9 cellular contexts compared by ENCODE assay signal in genomic region chr19:42279148-42279901, GRCh38. TPM values are rescaled to one million over a fixed set of nuclear protein-coding genes. Genes with fewer than 3 reads are reported as not detected.
A peak's percentile ranks its signal among the peaks of the same experiment; 100 is the strongest.
DNase-seq lines count a peak whose midpoint lies in the region; ATAC-seq and TF ChIP-seq lines count a peak whose summit lies in the region.
"Had no signal": no experiment of that assay in that cellular context is flagged by ENCODE, and none has a peak within 500 bp of the region (broad histone marks: within the 10 kb centered on the region; RNA-seq: fewer than 3 reads in every experiment).

No MANE protein-coding gene starts in this region.

- DNase-seq in Panc1 (ENCODE audit: low read depth, low spot score) (no peak), esophagus muscularis mucosa (ENCODE audit: extremely low spot score) (no peak), progenitor cell of endocrine pancreas (ENCODE audit: low spot score, unreplicated experiment) (no peak), GM13976 (ENCODE audit: low spot score) (no peak), NCI-H1694 treated with DMSO at 0.1 percent for 48 hours (lab: John Stamatoyannopoulos, UW) (no peak)

- peaks cover 25% of the 10 kb centered on the region for H3K4me1 Mint-ChIP-seq in progenitor cell of endocrine pancreas (ENCODE audit: low read depth)

- peak overlapping the region; percentile 79 for H3K27ac ChIP-seq in Panc1 (ENCODE audit: low read length)
- H3K27ac ChIP-seq in esophagus muscularis mucosa (replicated peaks in 1 of 4), result peak overlapping the region; percentile 94 to 99 (median 98)

- CTCF ChIA-PET in Panc1 (lab: Charles Lee), result interaction anchor here (2.6 kb wide), 1 partner anchor 33 kb away, joined by 38 read pairs; no protein-coding TSS in a partner anchor

- no peak for TF ChIP-seq EP300 in esophagus muscularis mucosa (IDR thresholded peaks at IDR 0.05)

- H3K4me1 ChIP-seq in ES-I3 (ENCODE audit: insufficient read depth, low read length) (peaks cover 25% of the 10 kb centered on the region), Panc1 (ENCODE audit: control insufficient read depth, insufficient read depth, low read length) (peaks cover 37% of the 10 kb centered on the region), esophagus muscularis mucosa (peaks cover 72 to 91% (median 88%) of the 10 kb centered on the region in 4 donors)

- H3K36me3 Mint-ChIP-seq in progenitor cell of endocrine pancreas (ENCODE audit: insufficient read depth), result peaks cover 5% of the 10 kb centered on the region

- in situ Hi-C loops in Panc1 (cut with HindIII; ENCODE audit: low pct_unique_long_range_greater_than_20kb, low sequenced_read_pairs) (no loop called here), GM13976 (cut with MboI; ENCODE audit: low sequenced_read_pairs, unreplicated experiment) (no loop called here)

- H3K9ac ChIP-seq in ES-I3 (ENCODE audit: low read depth, low read length), result peak overlapping the region; percentile 86

- peak overlapping the region; percentile 93 for H3K27ac Mint-ChIP-seq in progenitor cell of endocrine pancreas

- H3K4me3 Mint-ChIP-seq in progenitor cell of endocrine pancreas (ENCODE audit: low read depth), result peak overlapping the region; percentile 89

- no TSS peak for BruUV-seq in Panc1 (replicated peaks; lab: Mats Ljungman, UMichigan)

- no peaks in the 10 kb centered on the region for H3K9me3 Mint-ChIP-seq in progenitor cell of endocrine pancreas (ENCODE audit: low read depth)

- H3K27me3 ChIP-seq in Panc1 (ENCODE audit: control insufficient read depth, insufficient read depth, low read length), result no peaks in the 10 kb centered on the region
- H3K27me3 ChIP-seq in esophagus muscularis mucosa, result no peaks in the 10 kb centered on the region

- H3K9me3 ChIP-seq in ES-I3 (ENCODE audit: control insufficient read depth, insufficient read depth, low read length) (no peaks in the 10 kb centered on the region), Panc1 (ENCODE audit: control insufficient read depth, insufficient read depth, low read depth, low read length) (no peaks in the 10 kb centered on the region), esophagus muscularis mucosa (no peaks in the 10 kb centered on the region)

- intact Hi-C loops in Panc1 (cut with micrococcal nuclease; ENCODE audit: unreplicated experiment), result no loop called here
- intact Hi-C loops in esophagus muscularis mucosa (cut with DNase I), result loop anchor here (2.0 kb wide), 1 partner anchor 33 kb away; no protein-coding TSS in a partner anchor

- ATAC-seq in Panc1 (no peak; the same call in 1 of the 2 replicates), GM18498 (IDR thresholded peaks at IDR 0.05; ENCODE audit: unreplicated experiment) (no peak), GM18868 (IDR thresholded peaks at IDR 0.05; ENCODE audit: unreplicated experiment) (no peak)

- no peaks in the 10 kb centered on the region; the same call in 1 of the 2 replicates for H3K36me3 ChIP-seq in ES-I3 (ENCODE audit: insufficient read depth, low read length)
- no peaks in the 10 kb centered on the region for H3K36me3 ChIP-seq in Panc1 (ENCODE audit: control insufficient read depth, insufficient read depth, low read length)
- peaks cover 0 to 26% (median 9%) of the 10 kb centered on the region in 4 donors for H3K36me3 ChIP-seq in esophagus muscularis mucosa

- H3K27me3 Mint-ChIP-seq in progenitor cell of endocrine pancreas, result no peaks in the 10 kb centered on the region

- H3K4me3 ChIP-seq in Panc1 (ENCODE audit: low read depth in 2 of 2, low read length in 2 of 2) (peak overlapping the region; percentile 58 to 70), esophagus muscularis mucosa (peak overlapping the region; percentile 74 to 98 (median 85))

- TF ChIP-seq POLR2A in esophagus muscularis mucosa (IDR thresholded peaks at IDR 0.05; ENCODE audit: low read depth), result no peak

- TF ChIP-seq CTCF in Panc1 (IDR thresholded peaks at IDR 0.05) (no peak), esophagus muscularis mucosa (IDR thresholded peaks at IDR 0.05) (no peak), progenitor cell of endocrine pancreas (IDR thresholded peaks at IDR 0.05; ENCODE audit: unreplicated experiment) (no peak), GM13976 (IDR thresholded peaks at IDR 0.05; ENCODE audit: borderline replicate concordance, control extremely low read depth, extremely low read depth, insufficient read depth, missing control alignments) (no peak)

- POLR2A ChIA-PET in Panc1 (lab: Charles Lee), result no interaction called here

- WGBS in esophagus muscularis mucosa, result 8% methylated on average over 6 of the region's 6 CpGs

RNA-seq across cellular contexts. Expression of gene CIC, which starts 10.3 kb away (rescaled TPM):
- total RNA-seq in Panc1 (2021; ENCODE audit: unreplicated experiment) (67.4 TPM), esophagus muscularis mucosa (10 to 100 TPM; 37.8 to 74.2 (median 56.3) TPM), progenitor cell of endocrine pancreas (86.0 and 87.2 TPM in 2 replicates)
- polyA plus RNA-seq in Panc1 (2012; ENCODE audit: insufficient read length), result 49.9 TPM

RNA-seq across cellular contexts. Expression of gene PRR19, which starts 22.6 kb away (rescaled TPM):
- 2.1 TPM for total RNA-seq in Panc1 (2021; ENCODE audit: unreplicated experiment)
- polyA plus RNA-seq in Panc1 (2012; ENCODE audit: insufficient read length), result 2.2 TPM
- under 1 TPM in 2 of 4 donors, not detected in 2; 0.17 to 0.50 TPM for total RNA-seq in esophagus muscularis mucosa
- 3.2 and 3.4 TPM in 2 replicates for total RNA-seq in progenitor cell of endocrine pancreas

RNA-seq across cellular contexts. Expression of gene PAFAH1B3, which starts 23.1 kb away (rescaled TPM):
- 92.2 TPM for total RNA-seq in Panc1 (2021; ENCODE audit: unreplicated experiment)
- polyA plus RNA-seq in Panc1 (2012; ENCODE audit: insufficient read length), result 160 TPM
- 1 to 10 TPM in 3 of 4 donors, under 1 TPM in 1; 0.83 to 8.6 (median 7.2) TPM for total RNA-seq in esophagus muscularis mucosa
- 144 and 157 TPM in 2 replicates for total RNA-seq in progenitor cell of endocrine pancreas

RNA-seq across cellular contexts. Expression of gene ERF, which starts 24.4 kb away (rescaled TPM):
- total RNA-seq in Panc1 (2021; ENCODE audit: unreplicated experiment), result 85.7 TPM
- 70.6 TPM for polyA plus RNA-seq in Panc1 (2012; ENCODE audit: insufficient read length)
- total RNA-seq in esophagus muscularis mucosa, result 10 to 100 TPM; 16.6 to 38.8 (median 35.5) TPM
- total RNA-seq in progenitor cell of endocrine pancreas, result 106 and 111 TPM in 2 replicates

RNA-seq across cellular contexts. Expression of gene TMEM145, which starts 33.8 kb away (rescaled TPM):
- total RNA-seq in Panc1 (2021; ENCODE audit: unreplicated experiment) (3.0 TPM), esophagus muscularis mucosa (not detected), progenitor cell of endocrine pancreas (1.9 and 2.0 TPM in 2 replicates)
- 4.3 TPM for polyA plus RNA-seq in Panc1 (2012; ENCODE audit: insufficient read length)
- total RNA-seq: LHCN-M2 had no signal
